In the genomic region with DNA sequence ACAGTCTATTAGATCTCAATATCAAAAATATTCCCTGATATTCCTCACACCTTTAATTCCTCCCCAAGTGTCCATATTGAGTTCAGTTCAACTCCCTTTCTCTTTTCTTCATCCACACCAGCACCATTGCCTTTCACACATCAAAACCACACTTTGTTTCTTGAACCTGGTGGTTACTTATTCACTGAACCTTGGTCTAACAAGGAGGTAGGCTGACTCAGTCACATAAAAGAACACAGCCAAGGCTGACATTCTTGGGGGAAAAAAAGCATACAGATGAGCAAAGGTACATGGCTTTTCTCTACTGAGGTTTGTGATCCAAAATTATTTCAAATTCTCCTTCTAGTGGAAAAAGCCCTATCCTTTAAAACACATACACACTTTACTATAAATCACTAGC, we compare ENCODE assay signal across 24 cellular contexts.
"Had no signal": no experiment of that assay in that cellular context is flagged by ENCODE, and none has a peak within 500 bp of the region (broad histone marks: within the 10 kb centered on the region; RNA-seq: fewer than 3 reads in every experiment).

No MANE protein-coding gene starts in this region.

- H3K4me3 ChIP-seq: colonic mucosa, heart left ventricle, lower lobe of right lung, pancreas, right lobe of liver, smooth muscle cell, stomach, vagina had no signal

- H3K27ac ChIP-seq: brain microvascular endothelial cell, colonic mucosa, heart left ventricle, lower lobe of right lung, neutrophil, pancreas, right lobe of liver, stomach, vagina, WERI-Rb-1 had no signal

- DNase-seq: activated CD4-positive, alpha-beta T cell treated with anti-CD3 and anti-CD28 coated beads for 1 hour; activated CD4-positive, alpha-beta T cell treated with anti-CD3 and anti-CD28 coated beads, Interleukin-2, amount 50 U/mL, for 4 hours; activated naive CD8-positive, alpha-beta T cell treated with anti-CD3 and anti-CD28 coated beads for 36 hours; amniotic stem cell; brain microvascular endothelial cell; colonic mucosa; endodermal cell; erythroblast; heart left ventricle; left colon; lower lobe of right lung; natural killer cell; pancreas; right lobe of liver; stimulated activated CD4-positive, alpha-beta T cell treated with anti-CD3 and anti-CD28 coated beads, Interleukin-4, amount 100 ng/mL, for 24 hours; stomach; T-helper 17 cell; trophoblast cell had no signal

- H3K27me3 ChIP-seq: brain microvascular endothelial cell, colonic mucosa, heart left ventricle, neutrophil, pancreas, right lobe of liver, stomach, vagina had no signal

- H3K36me3 ChIP-seq: brain microvascular endothelial cell, colonic mucosa, heart left ventricle, lower lobe of right lung, neutrophil, pancreas, right lobe of liver, stomach, vagina, WERI-Rb-1 had no signal

- H3K9me3 ChIP-seq: colonic mucosa, heart left ventricle, lower lobe of right lung, neutrophil, pancreas, right lobe of liver, stomach, vagina had no signal

- FAIRE-seq: frontal cortex, pancreas had no signal

- H3K4me2 ChIP-seq: smooth muscle cell had no signal

- ATAC-seq: heart left ventricle; left colon; lower lobe of right lung; natural killer cell; pancreas; right lobe of liver; stimulated activated effector memory CD8-positive, alpha-beta T cell treated with anti-CD3 and anti-CD28 coated beads, Interleukin-12 subunit alpha, Interleukin-12 subunit beta, amount 100 ng/mL, for 72 hours; T-helper 17 cell had no signal

- H3K4me1 ChIP-seq: colonic mucosa, heart left ventricle, lower lobe of right lung, pancreas, right lobe of liver, vagina had no signal
